Comparison of ENCODE assay signal across 9 cellular contexts in the genomic region with DNA sequence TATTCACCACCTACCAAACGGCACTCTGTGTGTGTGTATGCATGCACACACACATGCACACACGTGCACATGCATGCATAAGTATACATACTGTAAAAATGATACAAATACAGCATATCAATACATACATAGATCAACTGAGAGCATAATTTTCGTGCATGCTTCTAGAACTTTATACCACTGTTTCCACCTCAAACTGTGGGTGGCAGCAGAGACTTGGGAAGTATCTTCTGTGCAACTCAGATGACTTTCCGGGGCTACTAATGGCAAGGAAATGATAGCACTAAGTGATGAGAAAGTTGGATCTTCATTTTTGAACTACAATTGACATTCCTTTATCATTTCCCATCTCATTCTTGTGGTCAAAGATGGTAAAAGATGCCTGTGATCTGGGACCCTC.
DNase-seq lines count a peak whose midpoint lies in the region; ATAC-seq, FAIRE-seq and TF ChIP-seq lines count a peak whose summit lies in the region.
"Had no signal": no experiment of that assay in that cellular context is flagged by ENCODE, and none has a peak within 500 bp of the region (broad histone marks: within the 10 kb centered on the region; RNA-seq: fewer than 3 reads in every experiment).

No MANE protein-coding gene starts in this region.

- no peak overlapping the region for H4K5ac ChIP-seq in H1 (ENCODE audit: insufficient read length, low read depth, low read length)

- WGBS in H1 (ENCODE audit: extremely low coverage in 1 of 2, insufficient coverage in 1 of 2, insufficient read length in 1 of 2, insufficient replicate concordance in 2 of 2, low coverage in 1 of 2, low lambda C conversion rate in 2 of 2, missing lambda C conversion rate in 1 of 2), 2 experiments = 60% methylated on average over 4 of the region's 4 CpGs; no CpG with 5 or more reads in 1 of the 2 experiments

- no peak overlapping the region for H2BK20ac ChIP-seq in H1 (ENCODE audit: low read length)

- no peaks in the 10 kb centered on the region for H3F3A ChIP-seq in Loucy (ENCODE audit: low read depth)

- H3K9me3 ChIP-seq in Loucy (ENCODE audit: insufficient read depth, low read depth, low read length) (no peaks in the 10 kb centered on the region), H1 (ENCODE audit: insufficient read depth in 2 of 2, low read depth in 1 of 2, low read length in 1 of 2) (no peaks in the 10 kb centered on the region)

- H3K27me3 Mint-ChIP-seq in neural crest cell (ENCODE audit: low read depth) = no peaks in the 10 kb centered on the region
- no peaks in the 10 kb centered on the region for H3K27me3 Mint-ChIP-seq in activated naive CD8-positive, alpha-beta T cell treated with anti-CD3 and anti-CD28 coated beads, Interleukin-2, amount 50 U/mL, for 24 hours

- no peaks in the 10 kb centered on the region for H3K36me3 ChIP-seq in Loucy (ENCODE audit: insufficient read depth, low read length)
- no peaks in the 10 kb centered on the region for H3K36me3 ChIP-seq in H1 (ENCODE audit: control insufficient read depth in 2 of 4, insufficient read depth in 4 of 4, low read length in 3 of 4)

- ATAC-seq in activated naive CD8-positive, alpha-beta T cell treated with anti-CD3 and anti-CD28 coated beads, Interleukin-2, amount 50 U/mL, for 24 hours = no peak
- no peak for ATAC-seq in GM19351 (IDR thresholded peaks at IDR 0.05; ENCODE audit: unreplicated experiment)

- H3K4me2 ChIP-seq in Loucy (ENCODE audit: low read depth, low read length, poor library complexity, severe bottlenecking) = no peak overlapping the region
- no peak overlapping the region for H3K4me2 ChIP-seq in H1 (ENCODE audit: insufficient read depth in 1 of 2, low read depth in 2 of 2, low read length in 2 of 2)

- peak; percentile 30 for TF ChIP-seq CTCF in GM12865 (IDR thresholded peaks at IDR 0.05; ENCODE audit: insufficient read depth, low read depth, low read length, missing control alignments)
- TF ChIP-seq CTCF in Loucy (conservative IDR thresholded peaks at IDR 0.05; ENCODE audit: low read length) = peak; percentile 54
- peak in 2 of 3 experiments; percentile 55 to 56; a peak in 3 of 4 replicates for TF ChIP-seq CTCF in H1 (IDR thresholded peaks at IDR 0.05; ENCODE audit: control extremely low read depth in 1 of 3, insufficient read depth in 1 of 3, low read depth in 1 of 3, low read length in 3 of 3)
- TF ChIP-seq CTCF in neural crest cell (conservative IDR thresholded peaks at IDR 0.05) = peak; percentile 55

- CTCF ChIA-PET in H1 (lab: Charles Lee; ENCODE audit: partially characterized antibody) = interaction anchor here (1.6 to 2.0 kb wide), 3 partner anchors 12 to 51 kb away, joined by 5 read pairs; no protein-coding TSS in a partner anchor

- no peak overlapping the region for H3K27ac Mint-ChIP-seq in neural crest cell (ENCODE audit: unreplicated experiment)
- H3K27ac Mint-ChIP-seq in activated naive CD8-positive, alpha-beta T cell treated with anti-CD3 and anti-CD28 coated beads, Interleukin-2, amount 50 U/mL, for 24 hours = no peak overlapping the region

- no peak overlapping the region for H3K18ac ChIP-seq in H1 (ENCODE audit: extremely low read depth, low read length)

- no peak overlapping the region for H4K8ac ChIP-seq in H1 (ENCODE audit: extremely low read depth, insufficient read depth, low read length)

- H3K56ac ChIP-seq in H1 (replicated peaks; ENCODE audit: insufficient read length, low read depth, low read length) = no peak overlapping the region

- H2AFZ ChIP-seq in Loucy (ENCODE audit: low read length) = peak overlapping the region; percentile 85; the same call in 1 of the 2 replicates
- no peak overlapping the region for H2AFZ ChIP-seq in H1 (ENCODE audit: low read length)

- H3K27me3 ChIP-seq in Loucy (ENCODE audit: insufficient read depth, low read length, poor library complexity, severe bottlenecking) (no peaks in the 10 kb centered on the region), H1 (replicated peaks in 1 of 4; ENCODE audit: control insufficient read depth in 3 of 4, extremely low read depth in 1 of 4, insufficient read depth in 3 of 4, low read length in 3 of 4) (peaks cover 0 to 8% (median 3%) of the 10 kb centered on the region in 4 experiments; a peak in 2 of 7 replicates)

- no peak overlapping the region for H3K27ac ChIP-seq in H1 (ENCODE audit: low read depth, low read length)

- H3K4me1 Mint-ChIP-seq in neural crest cell = no peaks in the 10 kb centered on the region
- H3K4me1 Mint-ChIP-seq in activated naive CD8-positive, alpha-beta T cell treated with anti-CD3 and anti-CD28 coated beads, Interleukin-2, amount 50 U/mL, for 24 hours = no peaks in the 10 kb centered on the region

- H3K79me1 ChIP-seq in H1 (ENCODE audit: low read depth, low read length) = no peaks in the 10 kb centered on the region

- no peak for FAIRE-seq in H1 (lab: Jason Lieb, UNC)
- FAIRE-seq: islet of Langerhans had no signal

- no peak overlapping the region for H2BK120ac ChIP-seq in H1 (replicated peaks; ENCODE audit: low read depth, low read length)

- no peak overlapping the region for H3K14ac ChIP-seq in H1 (ENCODE audit: insufficient read length)

- H3K36me3 Mint-ChIP-seq in neural crest cell (ENCODE audit: low read depth) = no peaks in the 10 kb centered on the region
- no peaks in the 10 kb centered on the region for H3K36me3 Mint-ChIP-seq in activated naive CD8-positive, alpha-beta T cell treated with anti-CD3 and anti-CD28 coated beads, Interleukin-2, amount 50 U/mL, for 24 hours (ENCODE audit: low read depth)

- no peak overlapping the region for H2BK5ac ChIP-seq in H1 (ENCODE audit: low read depth, low read length)

- H2BK12ac ChIP-seq in H1 (ENCODE audit: low read depth, low read length) = no peak overlapping the region

- H3K23ac ChIP-seq in H1 (ENCODE audit: insufficient read length) = no peak overlapping the region

- H3K79me2 ChIP-seq in Loucy (ENCODE audit: insufficient read depth, low read length) (no peaks in the 10 kb centered on the region), H1 (ENCODE audit: control insufficient read depth in 1 of 2, insufficient read depth in 2 of 2, low read length in 2 of 2) (no peaks in the 10 kb centered on the region)

- TF ChIP-seq POLR2A in H1 (IDR thresholded peaks at IDR 0.05; ENCODE audit: control extremely low read depth in 1 of 2, low read depth in 2 of 2, low read length in 2 of 2) = no peak

- H3K4ac ChIP-seq in H1 (replicated peaks; ENCODE audit: insufficient read length, low read depth, low read length) = no peak overlapping the region

- H3K4me3 ChIP-seq in GM12865 (ENCODE audit: low read depth, low read length) = no peak overlapping the region
- H3K4me3 ChIP-seq in Loucy (ENCODE audit: low read length, poor library complexity, severe bottlenecking) = no peak overlapping the region
- no peak overlapping the region for H3K4me3 ChIP-seq in H1 (ENCODE audit: extremely low read depth in 1 of 4, insufficient read depth in 2 of 4, low read depth in 3 of 4, low read length in 4 of 4)

- H2AK5ac ChIP-seq in H1 (ENCODE audit: low read depth, low read length) = no peak overlapping the region

- DNase-seq in GM12865 (ENCODE audit: low read depth) (peak; percentile 19), H1 (ENCODE audit: low read depth in 1 of 2, low spot score in 2 of 2) (no peak), neural crest cell (ENCODE audit: low read depth, low spot score) (no peak), HUDEP-2 (lab: John Stamatoyannopoulos, UW; ENCODE audit: unreplicated experiment in 76 of 76) (no peak)
- no peak for DNase-seq in activated naive CD8-positive, alpha-beta T cell treated with anti-CD3 and anti-CD28 coated beads, Interleukin-2, amount 50 U/mL, for 24 hours
- DNase-seq: activated CD4-positive, alpha-beta T cell treated with anti-CD3 and anti-CD28 coated beads, Interleukin-2, amount 50 U/mL, for 4 hours had no signal

- H4K91ac ChIP-seq in H1 (replicated peaks; ENCODE audit: insufficient read length, low read length) = no peak overlapping the region

- H3K4me3 Mint-ChIP-seq in neural crest cell = no peak overlapping the region
- no peak overlapping the region for H3K4me3 Mint-ChIP-seq in activated naive CD8-positive, alpha-beta T cell treated with anti-CD3 and anti-CD28 coated beads, Interleukin-2, amount 50 U/mL, for 24 hours

- H3K4me1 ChIP-seq in Loucy (ENCODE audit: insufficient read depth, low read length, poor library complexity, severe bottlenecking) = no peaks in the 10 kb centered on the region
- H3K4me1 ChIP-seq in H1 (replicated peaks in 1 of 4; ENCODE audit: control insufficient read depth in 3 of 4, insufficient read depth in 4 of 4, low read length in 3 of 4) = no peaks in the 10 kb centered on the region; a peak in 2 of 7 replicates

- peak; percentile 84 to 85 for TF ChIP-seq RAD21 in H1 (IDR thresholded peaks at IDR 0.05 in 1 of 2, conservative IDR thresholded peaks at IDR 0.05 in 1 of 2; ENCODE audit: low read depth in 2 of 2, low read length in 2 of 2)

- POLR2A ChIA-PET in H1 (lab: Charles Lee; ENCODE audit: partially characterized antibody) = no interaction called here

- H3K9me3 Mint-ChIP-seq in neural crest cell = no peaks in the 10 kb centered on the region
- no peaks in the 10 kb centered on the region for H3K9me3 Mint-ChIP-seq in activated naive CD8-positive, alpha-beta T cell treated with anti-CD3 and anti-CD28 coated beads, Interleukin-2, amount 50 U/mL, for 24 hours

- H3K9ac ChIP-seq in Loucy (ENCODE audit: low read depth, low read length, poor library complexity, severe bottlenecking) = no peak overlapping the region
- no peak overlapping the region for H3K9ac ChIP-seq in H1 (replicated peaks in 1 of 4; ENCODE audit: extremely low read depth in 1 of 4, low read depth in 3 of 4, low read length in 3 of 4)

- H3K9me2 ChIP-seq in Loucy (replicated peaks; ENCODE audit: low read depth, low read length) = no peaks in the 10 kb centered on the region

- H3K23me2 ChIP-seq in H1 (ENCODE audit: low read depth, low read length) = no peaks in the 10 kb centered on the region; the same call in 1 of the 2 replicates

- TF ChIP-seq EP300 in H1 (IDR thresholded peaks at IDR 0.05; ENCODE audit: borderline replicate concordance in 1 of 2, low read depth in 2 of 2, low read length in 2 of 2) = no peak

- H4K20me1 ChIP-seq in Loucy (ENCODE audit: insufficient read depth, low read length, poor library complexity, severe bottlenecking) = no peaks in the 10 kb centered on the region
- H4K20me1 ChIP-seq in H1 (replicated peaks in 1 of 2; ENCODE audit: control insufficient read depth in 1 of 2, insufficient read depth in 2 of 2, low read length in 2 of 2) = no peaks in the 10 kb centered on the region

- no peak overlapping the region for H2BK15ac ChIP-seq in H1 (ENCODE audit: low read length)

TF ChIP-seq in H1, 55 proteins besides CTCF, POLR2A, EP300 and RAD21 (continues in another document):
- TF ChIP-seq, protein P1, sequence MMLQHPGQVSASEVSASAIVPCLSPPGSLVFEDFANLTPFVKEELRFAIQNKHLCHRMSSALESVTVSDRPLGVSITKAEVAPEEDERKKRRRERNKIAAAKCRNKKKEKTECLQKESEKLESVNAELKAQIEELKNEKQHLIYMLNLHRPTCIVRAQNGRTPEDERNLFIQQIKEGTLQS (IDR thresholded peaks at IDR 0.05; ENCODE audit: insufficient read depth, low read depth, low read length) = no peak
- TF ChIP-seq BCL11A (IDR thresholded peaks at IDR 0.05; ENCODE audit: low read depth in 2 of 2, low read length in 2 of 2) (no peak), RXRA (IDR thresholded peaks at IDR 0.05; ENCODE audit: insufficient read depth, low read depth, low read length) (no peak), RFX5 (IDR thresholded peaks at IDR 0.05; ENCODE audit: borderline replicate concordance, low read depth, low read length) (no peak)
